29 cellular contexts compared by ENCODE assay signal in the genomic region with DNA sequence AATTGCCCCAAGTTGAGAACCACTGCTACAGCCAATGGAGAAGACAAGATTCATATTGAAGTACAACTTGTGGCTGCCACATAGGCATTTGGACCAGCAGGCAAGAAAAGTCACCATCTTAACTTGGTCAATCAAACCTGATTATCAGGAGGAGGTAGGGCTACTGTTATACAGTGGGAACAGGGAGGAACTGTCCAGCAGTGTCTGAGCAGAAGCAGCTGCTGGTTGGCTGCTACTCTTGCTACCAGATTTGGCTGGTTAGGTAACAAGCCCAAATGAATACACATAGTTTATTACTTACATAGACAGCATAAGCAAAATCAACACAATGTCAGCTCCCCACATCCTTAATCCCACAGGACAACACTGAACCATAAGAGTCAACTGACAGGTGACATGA. TPM values are rescaled to one million over a fixed set of nuclear protein-coding genes. Genes with fewer than 3 reads are reported as not detected.
"Had no signal": no experiment of that assay in that cellular context is flagged by ENCODE, and none has a peak within 500 bp of the region (broad histone marks: within the 10 kb centered on the region; RNA-seq: fewer than 3 reads in every experiment).

No MANE protein-coding gene starts in this region.

- DNase-seq: activated CD4-positive, alpha-beta T cell treated with anti-CD3 and anti-CD28 coated beads for 48 hours; activated CD4-positive, alpha-beta T cell treated with anti-CD3 and anti-CD28 coated beads, Interleukin-2, amount 50 U/mL, for 4 hours; activated CD4-positive, CD25-positive, alpha-beta regulatory T cell treated with anti-CD3 and anti-CD28 coated beads, Interleukin-2, amount 50 U/mL, for 72 hours; activated CD8-positive, alpha-beta memory T cell treated with anti-CD3 and anti-CD28 coated beads, Interleukin-2, amount 10 ng/mL, durations not matched to agents 7 days and 5 days; activated effector memory CD4-positive, alpha-beta T cell treated with Interleukin-2 at 50 U/mL for 16 hours; activated naive CD4-positive, alpha-beta T cell treated with Interleukin-2 at 50 U/mL for 16 hours; activated naive CD8-positive, alpha-beta T cell treated with anti-CD3 and anti-CD28 coated beads, Interleukin-2, amount 50 U/mL, for 24 hours; activated T-cell treated with anti-CD3 and anti-CD28 coated beads, Interleukin-2, amount 50 U/mL, for 24 hours; cerebellar nuclear complex; Karpas-422; NCI-H1048; NCI-H1417; NCI-H2029; NCI-H2107; NCI-H2171 treated with DMSO at 0.1 percent for 48 hours; NCI-H226; NCI-H526 treated with DMSO at 0.1 percent for 48 hours; NCI-H82; NK-92 treated with Interleukin-12 subunit alpha and Interleukin-12 subunit beta, amount 100 ng/mL, for 24 hours; OCI-M1; Peyer's patch; Right ventricle myocardium superior; SJCRH30 had no signal

- H3K9me3 Mint-ChIP-seq: activated naive CD8-positive, alpha-beta T cell treated with anti-CD3 and anti-CD28 coated beads, Interleukin-2, amount 50 U/mL, for 24 hours; activated T-cell treated with anti-CD3 and anti-CD28 coated beads, Interleukin-2, amount 50 U/mL, for 24 hours; activated T-helper 1 cell treated with anti-CD3 and anti-CD28 coated beads, Interleukin-12 subunit alpha, Interleukin-12 subunit beta, Interleukin-2, Interleukin-4 antibody, amounts not matched to agents 30 ng/mL and 10 ng/mL and 1 ng/mL, durations not matched to agents 14 hours and 24 hours and 36 hours; T-helper 1 cell treated with Interleukin-12 subunit alpha and Interleukin-12 subunit beta and Interleukin-4 antibody, amounts not matched to agents 30 μg/mL and 1 μg/mL, for 36 hours; WTC11 had no signal

- H3K4me3 ChIP-seq: Peyer's patch, SJCRH30 had no signal

- H3K27ac ChIP-seq: Peyer's patch, RWPE1, SJCRH30 had no signal

- H3K27me3 Mint-ChIP-seq: activated naive CD8-positive, alpha-beta T cell treated with anti-CD3 and anti-CD28 coated beads, Interleukin-2, amount 50 U/mL, for 24 hours; activated T-cell treated with anti-CD3 and anti-CD28 coated beads, Interleukin-2, amount 50 U/mL, for 24 hours had no signal

- H3K4me1 Mint-ChIP-seq: activated CD8-positive, alpha-beta memory T cell treated with anti-CD3 and anti-CD28 coated beads, Interleukin-2, amount 10 ng/mL, durations not matched to agents 7 days and 5 days; activated naive CD8-positive, alpha-beta T cell treated with anti-CD3 and anti-CD28 coated beads, Interleukin-2, amount 50 U/mL, for 24 hours; WTC11 had no signal

- H3K4me3 Mint-ChIP-seq: activated CD8-positive, alpha-beta memory T cell treated with anti-CD3 and anti-CD28 coated beads, Interleukin-2, amount 10 ng/mL, durations not matched to agents 7 days and 5 days; activated naive CD8-positive, alpha-beta T cell treated with anti-CD3 and anti-CD28 coated beads, Interleukin-2, amount 50 U/mL, for 24 hours; activated T-cell treated with anti-CD3 and anti-CD28 coated beads, Interleukin-2, amount 50 U/mL, for 24 hours; activated T-helper 1 cell treated with anti-CD3 and anti-CD28 coated beads, Interleukin-12 subunit alpha, Interleukin-12 subunit beta, Interleukin-2, Interleukin-4 antibody, amounts not matched to agents 30 ng/mL and 10 ng/mL and 1 ng/mL, durations not matched to agents 14 hours and 24 hours and 36 hours; T-helper 1 cell treated with Interleukin-12 subunit alpha and Interleukin-12 subunit beta and Interleukin-4 antibody, amounts not matched to agents 30 μg/mL and 1 μg/mL, for 36 hours; WTC11 had no signal

- H3K27ac Mint-ChIP-seq: activated CD8-positive, alpha-beta memory T cell treated with anti-CD3 and anti-CD28 coated beads, Interleukin-2, amount 10 ng/mL, durations not matched to agents 7 days and 5 days; activated naive CD4-positive, alpha-beta T cell treated with anti-CD3 and anti-CD28 coated beads, Interleukin-2, amount 50 U/mL, for 72 hours; activated naive CD8-positive, alpha-beta T cell treated with anti-CD3 and anti-CD28 coated beads, Interleukin-2, amount 50 U/mL, for 24 hours; activated T-cell treated with anti-CD3 and anti-CD28 coated beads, Interleukin-2, amount 50 U/mL, for 24 hours; activated T-helper 1 cell treated with anti-CD3 and anti-CD28 coated beads, Interleukin-12 subunit alpha, Interleukin-12 subunit beta, Interleukin-2, Interleukin-4 antibody, amounts not matched to agents 30 ng/mL and 10 ng/mL and 1 ng/mL, durations not matched to agents 14 hours and 24 hours and 36 hours; T-helper 1 cell treated with Interleukin-12 subunit alpha and Interleukin-12 subunit beta and Interleukin-4 antibody, amounts not matched to agents 30 μg/mL and 1 μg/mL, for 36 hours; WTC11 had no signal

- H3K4me1 ChIP-seq: Peyer's patch, SJCRH30 had no signal

- H3K27me3 ChIP-seq: Peyer's patch had no signal

- H3K36me3 ChIP-seq: Peyer's patch, SJCRH30 had no signal

- H3K36me3 Mint-ChIP-seq: activated CD8-positive, alpha-beta memory T cell treated with anti-CD3 and anti-CD28 coated beads, Interleukin-2, amount 10 ng/mL, durations not matched to agents 7 days and 5 days; activated naive CD4-positive, alpha-beta T cell treated with anti-CD3 and anti-CD28 coated beads, Interleukin-2, amount 50 U/mL, for 72 hours; WTC11 had no signal

- H3K9me3 ChIP-seq: Peyer's patch, SJCRH30 had no signal

RNA-seq across cellular contexts. Expression of a gene that starts 39.4 kb away (rescaled TPM):
- total RNA-seq: activated CD8-positive, alpha-beta memory T cell treated with anti-CD3 and anti-CD28 coated beads, Interleukin-2, amount 10 ng/mL, durations not matched to agents 7 days and 5 days; activated naive CD4-positive, alpha-beta T cell treated with anti-CD3 and anti-CD28 coated beads, Interleukin-2, amount 50 U/mL, for 72 hours; activated T-helper 1 cell treated with anti-CD3 and anti-CD28 coated beads, Interleukin-12 subunit alpha, Interleukin-12 subunit beta, Interleukin-2, Interleukin-4 antibody, amounts not matched to agents 30 ng/mL and 10 ng/mL and 1 ng/mL, durations not matched to agents 14 hours and 24 hours and 36 hours; NCI-H460; Peyer's patch; Right ventricle myocardium superior; SJCRH30; WTC11 had no signal
